In genomic region chr6:1524040-1524480, GRCh38 we compare ENCODE assay signal across 1 cellular context.
TF ChIP-seq lines count a peak whose summit lies in the region.

No MANE protein-coding gene starts in this region.

TF ChIP-seq in K562, 482 proteins besides CTCF, POLR2A, EP300 and RAD21 (continued from another document):
- TF ChIP-seq, protein P1, sequence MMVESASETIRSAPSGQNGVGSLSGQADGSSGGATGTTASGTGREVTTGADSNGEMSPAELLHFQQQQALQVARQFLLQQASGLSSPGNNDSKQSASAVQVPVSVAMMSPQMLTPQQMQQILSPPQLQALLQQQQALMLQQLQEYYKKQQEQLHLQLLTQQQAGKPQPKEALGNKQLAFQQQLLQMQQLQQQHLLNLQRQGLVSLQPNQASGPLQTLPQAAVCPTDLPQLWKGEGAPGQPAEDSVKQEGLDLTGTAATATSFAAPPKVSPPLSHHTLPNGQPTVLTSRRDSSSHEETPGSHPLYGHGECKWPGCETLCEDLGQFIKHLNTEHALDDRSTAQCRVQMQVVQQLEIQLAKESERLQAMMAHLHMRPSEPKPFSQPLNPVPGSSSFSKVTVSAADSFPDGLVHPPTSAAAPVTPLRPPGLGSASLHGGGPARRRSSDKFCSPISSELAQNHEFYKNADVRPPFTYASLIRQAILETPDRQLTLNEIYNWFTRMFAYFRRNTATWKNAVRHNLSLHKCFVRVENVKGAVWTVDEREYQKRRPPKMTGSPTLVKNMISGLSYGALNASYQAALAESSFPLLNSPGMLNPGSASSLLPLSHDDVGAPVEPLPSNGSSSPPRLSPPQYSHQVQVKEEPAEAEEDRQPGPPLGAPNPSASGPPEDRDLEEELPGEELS (CRISPR knock-in tag; IDR thresholded peaks at IDR 0.05; ENCODE audit: borderline replicate concordance) = peak; percentile 30; the same call in 1 of the 2 replicates
- TF ChIP-seq MCM5 (IDR thresholded peaks at IDR 0.05; ENCODE audit: low read depth) = no peak
- peak; percentile 85 for TF ChIP-seq CXXC5 (CRISPR knock-in tag; IDR thresholded peaks at IDR 0.05)
- no peak for TF ChIP-seq KLF10 (CRISPR knock-in tag; IDR thresholded peaks at IDR 0.05)
- no peak for TF ChIP-seq ATF1 (CRISPR knock-in tag; IDR thresholded peaks at IDR 0.05)
- peak; percentile 25; the same call in 1 of the 2 replicates for TF ChIP-seq ATF1 (tag; IDR thresholded peaks at IDR 0.05)
- 0 out of 2 replicates have a peak, but pooled peaks have one; percentile 39 for TF ChIP-seq HES1 (IDR thresholded peaks at IDR 0.05; ENCODE audit: low read depth)
- peak; percentile 48; the same call in 1 of the 2 replicates for TF ChIP-seq STAG1 (CRISPR knock-in tag; IDR thresholded peaks at IDR 0.05; ENCODE audit: borderline replicate concordance)
- peak; percentile 44; the same call in 1 of the 2 replicates for TF ChIP-seq EP400 (IDR thresholded peaks at IDR 0.05)
- no peak for TF ChIP-seq SMARCB1 (IDR thresholded peaks at IDR 0.05; ENCODE audit: insufficient read length, low read depth)
- no peak for TF ChIP-seq NCOA4 (IDR thresholded peaks at IDR 0.05; ENCODE audit: partially characterized antibody)
- 0 out of 2 replicates have a peak, but pooled peaks have one; percentile 9 for TF ChIP-seq JUND (IDR thresholded peaks at IDR 0.05; ENCODE audit: borderline replicate concordance, low read depth, low read length)
- TF ChIP-seq JUND (tag; IDR thresholded peaks at IDR 0.05; ENCODE audit: borderline replicate concordance, low read depth, low read length) = no peak
- TF ChIP-seq CBX1 (IDR thresholded peaks at IDR 0.05; ENCODE audit: low read depth) = 0 out of 2 replicates have a peak, but pooled peaks have one; percentile 67
- TF ChIP-seq ZNF57 (CRISPR knock-in tag; IDR thresholded peaks at IDR 0.05) = no peak
- no peak for TF ChIP-seq XRCC5 (IDR thresholded peaks at IDR 0.05; ENCODE audit: low read depth, low read length)
- peak; percentile 53; the same call in 1 of the 2 replicates for TF ChIP-seq ETV5 (CRISPR knock-in tag; IDR thresholded peaks at IDR 0.05; ENCODE audit: low read depth)
- TF ChIP-seq ARHGAP35 (IDR thresholded peaks at IDR 0.05; ENCODE audit: partially characterized antibody) = no peak
- no peak for TF ChIP-seq XRCC4 (IDR thresholded peaks at IDR 0.05; ENCODE audit: extremely low read depth, insufficient read depth, insufficient read length)
- TF ChIP-seq ZFX (CRISPR knock-in tag; IDR thresholded peaks at IDR 0.05) = no peak
- TF ChIP-seq, protein P2, sequence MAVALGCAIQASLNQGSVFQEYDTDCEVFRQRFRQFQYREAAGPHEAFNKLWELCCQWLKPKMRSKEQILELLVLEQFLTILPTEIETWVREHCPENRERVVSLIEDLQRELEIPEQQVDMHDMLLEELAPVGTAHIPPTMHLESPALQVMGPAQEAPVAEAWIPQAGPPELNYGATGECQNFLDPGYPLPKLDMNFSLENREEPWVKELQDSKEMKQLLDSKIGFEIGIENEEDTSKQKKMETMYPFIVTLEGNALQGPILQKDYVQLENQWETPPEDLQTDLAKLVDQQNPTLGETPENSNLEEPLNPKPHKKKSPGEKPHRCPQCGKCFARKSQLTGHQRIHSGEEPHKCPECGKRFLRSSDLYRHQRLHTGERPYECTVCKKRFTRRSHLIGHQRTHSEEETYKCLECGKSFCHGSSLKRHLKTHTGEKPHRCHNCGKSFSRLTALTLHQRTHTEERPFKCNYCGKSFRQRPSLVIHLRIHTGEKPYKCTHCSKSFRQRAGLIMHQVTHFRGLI (CRISPR knock-in tag; IDR thresholded peaks at IDR 0.05) = no peak
- TF ChIP-seq RNF219 (CRISPR knock-in tag; IDR thresholded peaks at IDR 0.05) = no peak
